15 cellular contexts compared by ENCODE assay signal in the genomic region with DNA sequence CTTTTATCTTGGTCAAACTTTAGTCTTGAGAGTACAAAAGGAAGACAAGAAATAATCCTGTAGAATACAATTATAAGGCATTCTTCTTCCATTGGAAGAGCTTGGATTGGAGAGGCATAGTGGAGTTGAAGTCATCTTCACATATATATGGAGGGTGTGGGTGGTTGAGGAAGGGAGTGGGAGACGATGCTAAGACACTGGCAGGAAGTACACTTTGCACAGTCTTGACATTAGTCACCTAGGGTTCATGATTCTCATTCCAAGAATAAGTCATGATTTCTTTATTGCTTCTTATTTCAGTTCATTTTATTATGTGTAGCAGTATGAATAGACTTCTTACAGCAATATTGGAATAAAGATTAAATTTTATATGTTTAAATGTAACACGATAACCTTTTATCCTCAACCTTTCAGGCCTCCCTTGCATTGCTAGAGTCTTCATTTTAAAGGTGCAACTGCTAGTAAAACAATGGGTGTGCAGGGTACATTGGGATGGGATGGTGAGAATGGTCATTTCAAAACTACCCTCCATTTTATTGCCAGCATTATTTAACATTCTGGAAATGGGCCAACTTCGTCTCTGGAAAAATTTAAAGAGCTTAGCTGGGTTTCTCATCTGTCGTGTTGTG. TPM values are rescaled to one million over a fixed set of nuclear protein-coding genes. Genes with fewer than 3 reads are reported as not detected.
DNase-seq lines count a peak whose midpoint lies in the region; ATAC-seq, FAIRE-seq and TF ChIP-seq lines count a peak whose summit lies in the region.
"Had no signal": no experiment of that assay in that cellular context is flagged by ENCODE, and none has a peak within 500 bp of the region (broad histone marks: within the 10 kb centered on the region; RNA-seq: fewer than 3 reads in every experiment).

No MANE protein-coding gene starts in this region.

- H3K27me3 ChIP-seq in esophagus muscularis mucosa (no peaks in the 10 kb centered on the region), spleen (replicated peaks in 1 of 7) (peaks cover 0 to 12% (median 0%) of the 10 kb centered on the region in 7 donors), HepG2 (ENCODE audit: control insufficient read depth in 1 of 2, insufficient read depth in 2 of 2, low read length in 2 of 2) (no peaks in the 10 kb centered on the region)
- H3K27me3 ChIP-seq: BLaER1, gastrocnemius medialis had no signal

- no peak for TF ChIP-seq RAD21 in HepG2 (CRISPR knock-in tag; IDR thresholded peaks at IDR 0.05)

- H3K4me3 ChIP-seq in esophagus muscularis mucosa (no peak overlapping the region), spleen (no peak overlapping the region), HepG2 (replicated peaks in 1 of 3; ENCODE audit: insufficient read depth in 1 of 3, low read depth in 2 of 3, low read length in 3 of 3) (no peak overlapping the region)
- H3K4me3 ChIP-seq: BLaER1, gastrocnemius medialis had no signal

- POLR2A ChIA-PET in HepG2 (lab: Yijun Ruan, JAX), result no interaction called here

- ATAC-seq in GM19463 (IDR thresholded peaks at IDR 0.05; ENCODE audit: unreplicated experiment) (no peak), HepG2 (no peak)
- ATAC-seq: effector memory CD8-positive, alpha-beta T cell; gastrocnemius medialis; HCT116; right cardiac atrium had no signal

- in situ Hi-C loops in HepG2 (cut with HindIII; ENCODE audit: extremely low pct_ligation_motif_present, low pct_unique_long_range_greater_than_20kb), result no loop called here

- no peak for TF ChIP-seq CTCF in esophagus muscularis mucosa (IDR thresholded peaks at IDR 0.05)
- no peak for TF ChIP-seq CTCF in spleen (IDR thresholded peaks at IDR 0.05 in 8 of 11, conservative IDR thresholded peaks at IDR 0.05 in 3 of 11)
- no peak for TF ChIP-seq CTCF in HepG2 (CRISPR knock-in tag; IDR thresholded peaks at IDR 0.05)

- no peaks in the 10 kb centered on the region for H3K79me2 ChIP-seq in HepG2 (ENCODE audit: insufficient read depth, low read length)

- H3K9me3 ChIP-seq in esophagus muscularis mucosa (no peaks in the 10 kb centered on the region), spleen (no peaks in the 10 kb centered on the region), HepG2 (ENCODE audit: low read length) (no peaks in the 10 kb centered on the region)
- H3K9me3 ChIP-seq: BLaER1, gastrocnemius medialis had no signal

- no peak for FAIRE-seq in HepG2 (lab: Jason Lieb, UNC)

- no peak for TF ChIP-seq EP300 in esophagus muscularis mucosa (IDR thresholded peaks at IDR 0.05)
- TF ChIP-seq EP300 in HepG2 (IDR thresholded peaks at IDR 0.05; ENCODE audit: low read depth in 2 of 2, low read length in 2 of 2), result no peak
- no peak for TF ChIP-seq EP300 in HepG2 (CRISPR knock-in tag; IDR thresholded peaks at IDR 0.05; ENCODE audit: borderline replicate concordance)

- WGBS in esophagus muscularis mucosa, result 41% methylated on average over 4 of the region's 4 CpGs
- 47 to 65% (median 57%) methylated on average over 4 of the region's 4 CpGs for WGBS in spleen, 5 donors
- WGBS in HepG2 (ENCODE audit: low lambda C conversion rate), result 52% methylated on average over 4 of the region's 4 CpGs

- CTCF ChIA-PET in HepG2 (lab: Yijun Ruan, JAX; ENCODE audit: low intra/inter-chr PET ratio, low total read pairs), result no interaction called here

- no peaks in the 10 kb centered on the region for H4K20me1 ChIP-seq in HepG2 (ENCODE audit: insufficient read depth, low read length)
- H4K20me1 ChIP-seq: BLaER1 had no signal

- TF ChIP-seq POLR2A in esophagus muscularis mucosa (IDR thresholded peaks at IDR 0.05; ENCODE audit: low read depth) (no peak), spleen (IDR thresholded peaks at IDR 0.05) (no peak), HepG2 (IDR thresholded peaks at IDR 0.05; ENCODE audit: insufficient read depth in 1 of 2, low read depth in 2 of 2, low read length in 2 of 2) (no peak)

- peak overlapping the region; percentile 76 to 86 (median 82) for H3K27ac ChIP-seq in esophagus muscularis mucosa (replicated peaks in 1 of 4)
- H3K27ac ChIP-seq in spleen, result no peak overlapping the region
- H3K27ac ChIP-seq in HepG2 (ENCODE audit: extremely low read length, insufficient read depth, low read length), result no peak overlapping the region
- H3K27ac ChIP-seq: BLaER1, gastrocnemius medialis had no signal

- H3K4me2 ChIP-seq in HepG2 (ENCODE audit: low read depth, low read length), result no peak overlapping the region
- H3K4me2 ChIP-seq: BLaER1 had no signal

- H3K36me3 ChIP-seq in esophagus muscularis mucosa (no peaks in the 10 kb centered on the region), spleen (no peaks in the 10 kb centered on the region), HepG2 (replicated peaks in 1 of 2; ENCODE audit: control insufficient read depth in 1 of 2, insufficient read depth in 2 of 2, low read length in 2 of 2) (no peaks in the 10 kb centered on the region)
- H3K36me3 ChIP-seq: BLaER1, gastrocnemius medialis had no signal

- BruUV-seq in HepG2 (replicated peaks; lab: Mats Ljungman, UMichigan), result no TSS peak

- intact Hi-C loops in esophagus muscularis mucosa (cut with DNase I), result loop anchor here (5.0 kb wide), 2 partner anchors 52 to 73 kb away; partner anchors contain the start of gene CBLL1
- intact Hi-C loops in spleen (cut with DNase I; ENCODE audit: low total_unique reads), result no loop called here
- intact Hi-C loops in HepG2 (cut with micrococcal nuclease; ENCODE audit: unreplicated experiment), result no loop called here

- DNase-seq in stimulated activated CD4-positive, alpha-beta T cell treated with anti-CD3 and anti-CD28 coated beads, Interleukin-4, amount 100 ng/mL, for 24 hours, result peak; percentile 35
- no peak for DNase-seq in stimulated activated CD4-positive, alpha-beta T cell treated with anti-CD3 and anti-CD28 coated beads, Interleukin-2, amount 100 ng/mL, for 48 hours
- DNase-seq in RKO (ENCODE audit: low spot score), result peak; percentile 11
- no peak for DNase-seq in esophagus muscularis mucosa (ENCODE audit: extremely low spot score)
- no peak for DNase-seq in spleen
- DNase-seq in HepG2 (ENCODE audit: low spot score), result no peak
- DNase-seq: activated gamma-delta T cell; effector memory CD8-positive, alpha-beta T cell; gastrocnemius medialis; Karpas-422; NCI-H1417; right cardiac atrium had no signal

- no peak overlapping the region for H3K9ac ChIP-seq in HepG2 (ENCODE audit: insufficient read depth, low read depth, low read length)
- H3K9ac ChIP-seq: BLaER1 had no signal

- peaks cover 0 to 50% (median 32%) of the 10 kb centered on the region in 4 donors for H3K4me1 ChIP-seq in esophagus muscularis mucosa
- H3K4me1 ChIP-seq in spleen, result no peaks in the 10 kb centered on the region
- no peaks in the 10 kb centered on the region for H3K4me1 ChIP-seq in HepG2 (ENCODE audit: insufficient read depth, low read length)
- H3K4me1 ChIP-seq: gastrocnemius medialis had no signal

- H2AFZ ChIP-seq in HepG2 (ENCODE audit: low read length), result no peak overlapping the region

TF ChIP-seq in HepG2, 621 proteins besides CTCF, POLR2A, EP300 and RAD21 (continues in another document):
- TF ChIP-seq MTA1 (CRISPR knock-in tag; IDR thresholded peaks at IDR 0.05; ENCODE audit: borderline replicate concordance) (no peak), NCOA2 (CRISPR knock-in tag; IDR thresholded peaks at IDR 0.05) (no peak), SP5 (CRISPR knock-in tag; IDR thresholded peaks at IDR 0.05; ENCODE audit: borderline replicate concordance, low read depth) (no peak), MAX (IDR thresholded peaks at IDR 0.05) (no peak), PAF1 (CRISPR knock-in tag; IDR thresholded peaks at IDR 0.05) (no peak), ZMYM2 (CRISPR knock-in tag; IDR thresholded peaks at IDR 0.05) (no peak), FOXO1 (CRISPR knock-in tag; IDR thresholded peaks at IDR 0.05) (no peak), HNF4G (IDR thresholded peaks at IDR 0.05; ENCODE audit: borderline replicate concordance, low read depth, low read length) (no peak), HNF4G (CRISPR knock-in tag; IDR thresholded peaks at IDR 0.05; ENCODE audit: borderline replicate concordance, low read depth) (no peak), KMT2B (CRISPR knock-in tag; IDR thresholded peaks at IDR 0.05) (no peak), FOXK1 (CRISPR knock-in tag; IDR thresholded peaks at IDR 0.05; ENCODE audit: borderline replicate concordance, low read depth) (no peak), NR3C1 (CRISPR knock-in tag; IDR thresholded peaks at IDR 0.05) (no peak), ZNF350 (CRISPR knock-in tag; IDR thresholded peaks at IDR 0.05; ENCODE audit: borderline replicate concordance, low read depth) (no peak)

RNA-seq across cellular contexts. Expression of gene SLC26A3, which starts 12.3 kb away (rescaled TPM):
- total RNA-seq in esophagus muscularis mucosa, result 10 to 100 TPM in 2 of 4 donors, 1 to 10 TPM in 2; 4.5 to 13.1 (median 10.4) TPM
- total RNA-seq in spleen, result under 1 TPM in 1 of 7 donors, not detected in 6; 0.37 TPM
- under 1 TPM in 1 of 3 donors, not detected in 2; 0.13 TPM for polyA plus RNA-seq in spleen
- total RNA-seq in HepG2 (2016; rRNA removed; fragmentation: Illumina TruSeq; extraction: Trizol), result 0.08 and 0.11 TPM in 2 replicates
- not detected in 2 replicates for total RNA-seq in HepG2 (2016; cell fraction: cytosol; rRNA removed; fragmentation: Illumina TruSeq; extraction: Trizol; ENCODE audit: low read depth)
- 0.06 and 0.11 TPM in 2 replicates for total RNA-seq in HepG2 (2016; cell fraction: insoluble cytoplasmic fraction; rRNA removed; fragmentation: Illumina TruSeq; extraction: Trizol)
- 0.06 TPM in 1 of 2 replicates, not detected in the other for total RNA-seq in HepG2 (2016; cell fraction: membrane; rRNA removed; fragmentation: Illumina TruSeq; extraction: Trizol)
- total RNA-seq in HepG2 (2016; cell fraction: nucleus; rRNA removed; fragmentation: Illumina TruSeq; extraction: Trizol), result 0.84 TPM in 1 of 2 replicates, not detected in the other
- polyA plus RNA-seq in HepG2 (2011; rRNA removed), result 0.30 and 0.71 TPM in 2 replicates
- polyA plus RNA-seq in HepG2 (2011; cell fraction: cytosol; rRNA removed), result 0.20 and 0.68 TPM in 2 replicates
- 0.10 and 0.17 TPM in 2 replicates for polyA plus RNA-seq in HepG2 (2011; cell fraction: nucleus; rRNA removed)
- 3.2 and 10.9 TPM in 2 replicates for polyA plus RNA-seq in HepG2 (2012)
- polyA plus RNA-seq in HepG2 (2016; cell fraction: cytosol; fragmentation: Illumina TruSeq; extraction: Trizol; ENCODE audit: low read depth), result not detected in 2 replicates
- not detected in 2 replicates for polyA plus RNA-seq in HepG2 (2016; cell fraction: insoluble cytoplasmic fraction; fragmentation: Illumina TruSeq; extraction: Trizol; ENCODE audit: low read depth)
- not detected in 2 replicates for polyA plus RNA-seq in HepG2 (2016; cell fraction: membrane; fragmentation: Illumina TruSeq; extraction: Trizol; ENCODE audit: low read depth)
- polyA plus RNA-seq in HepG2 (2016; cell fraction: nucleus; fragmentation: Illumina TruSeq; extraction: Trizol; ENCODE audit: insufficient read depth, low read depth), result 0.15 TPM in 1 of 2 replicates, not detected in the other
- polyA minus RNA-seq in HepG2 (2011; rRNA and poly(A)+ RNA removed; ENCODE audit: low replicate concordance), result 0.26 TPM in 1 of 2 replicates, not detected in the other
- 0.30 TPM in 1 of 2 replicates, not detected in the other for polyA minus RNA-seq in HepG2 (2011; cell fraction: cytosol; rRNA and poly(A)+ RNA removed)
- 0.26 and 0.62 TPM in 2 replicates for polyA minus RNA-seq in HepG2 (2011; cell fraction: nucleus; rRNA and poly(A)+ RNA removed)
- total RNA-seq: right cardiac atrium had no signal

Comparison
In these comparisons a context has a peak if more than half of its experiments do, and no peak if none do; other contexts are left out.
1. DNase-seq: peak in stimulated activated CD4-positive, alpha-beta T cell treated with anti-CD3 and anti-CD28 coated beads, Interleukin-4, amount 100 ng/mL, for 24 hours (single experiment) and RKO (single experiment); none in stimulated activated CD4-positive, alpha-beta T cell treated with anti-CD3 and anti-CD28 coated beads, Interleukin-2, amount 100 ng/mL, for 48 hours (0 of 2), esophagus muscularis mucosa (single experiment), spleen (single experiment) and HepG2 (single experiment).
2. H3K27ac ChIP-seq: peak in esophagus muscularis mucosa (4 of 4); none in spleen (0 of 8) and HepG2 (single experiment).